ENCODE assay signal across 1 cellular context in the genomic region with DNA sequence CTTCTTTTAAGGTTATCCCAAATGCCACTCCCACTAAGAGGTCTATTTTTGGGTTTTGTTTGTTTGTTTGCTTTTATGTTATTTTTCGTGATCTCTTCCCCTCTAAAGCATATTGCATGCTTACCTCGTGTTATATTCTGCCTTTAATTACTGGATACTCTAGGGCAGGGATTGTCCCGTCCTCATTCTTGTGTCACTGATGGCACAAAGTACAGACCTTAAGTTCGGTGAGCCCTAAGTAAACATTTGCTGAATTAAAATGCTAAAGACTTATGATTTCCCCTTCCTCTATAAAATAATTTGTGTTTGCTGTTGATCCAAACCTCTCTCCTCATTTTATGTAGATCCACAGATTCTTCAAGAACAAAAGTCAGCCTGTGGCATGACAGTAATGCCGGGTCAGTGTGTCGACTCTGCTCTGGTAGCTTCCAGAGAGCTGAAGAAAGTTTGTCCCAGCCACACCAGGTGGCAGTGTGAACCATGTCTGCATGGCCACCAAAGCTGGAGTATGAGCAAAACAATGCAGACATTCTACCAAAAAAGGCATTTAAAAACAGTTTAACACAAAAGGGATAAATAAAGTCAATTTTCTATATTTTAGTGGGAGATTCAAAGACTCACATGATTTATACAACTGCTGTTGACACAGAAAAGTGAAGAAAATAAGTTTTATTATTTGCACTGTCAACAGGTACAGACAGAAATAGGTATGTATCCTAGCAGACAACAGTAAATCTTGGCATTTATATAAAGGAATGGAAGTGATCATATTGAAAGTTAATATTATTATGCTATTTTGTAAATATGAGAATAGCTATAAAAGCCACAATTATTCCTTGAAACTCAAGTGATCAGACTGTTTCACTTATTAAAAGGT.
TF ChIP-seq lines count a peak whose summit lies in the region.

No MANE protein-coding gene starts in this region.

TF ChIP-seq in endothelial cell of umbilical vein, 7 proteins besides CTCF, POLR2A, EP300 and RAD21 (continued from another document):
- no peak for TF ChIP-seq JUN (IDR thresholded peaks at IDR 0.05; ENCODE audit: borderline replicate concordance, insufficient read depth, insufficient read length, low read depth)
